ENCODE assay signal across 8 cellular contexts in the genomic region with DNA sequence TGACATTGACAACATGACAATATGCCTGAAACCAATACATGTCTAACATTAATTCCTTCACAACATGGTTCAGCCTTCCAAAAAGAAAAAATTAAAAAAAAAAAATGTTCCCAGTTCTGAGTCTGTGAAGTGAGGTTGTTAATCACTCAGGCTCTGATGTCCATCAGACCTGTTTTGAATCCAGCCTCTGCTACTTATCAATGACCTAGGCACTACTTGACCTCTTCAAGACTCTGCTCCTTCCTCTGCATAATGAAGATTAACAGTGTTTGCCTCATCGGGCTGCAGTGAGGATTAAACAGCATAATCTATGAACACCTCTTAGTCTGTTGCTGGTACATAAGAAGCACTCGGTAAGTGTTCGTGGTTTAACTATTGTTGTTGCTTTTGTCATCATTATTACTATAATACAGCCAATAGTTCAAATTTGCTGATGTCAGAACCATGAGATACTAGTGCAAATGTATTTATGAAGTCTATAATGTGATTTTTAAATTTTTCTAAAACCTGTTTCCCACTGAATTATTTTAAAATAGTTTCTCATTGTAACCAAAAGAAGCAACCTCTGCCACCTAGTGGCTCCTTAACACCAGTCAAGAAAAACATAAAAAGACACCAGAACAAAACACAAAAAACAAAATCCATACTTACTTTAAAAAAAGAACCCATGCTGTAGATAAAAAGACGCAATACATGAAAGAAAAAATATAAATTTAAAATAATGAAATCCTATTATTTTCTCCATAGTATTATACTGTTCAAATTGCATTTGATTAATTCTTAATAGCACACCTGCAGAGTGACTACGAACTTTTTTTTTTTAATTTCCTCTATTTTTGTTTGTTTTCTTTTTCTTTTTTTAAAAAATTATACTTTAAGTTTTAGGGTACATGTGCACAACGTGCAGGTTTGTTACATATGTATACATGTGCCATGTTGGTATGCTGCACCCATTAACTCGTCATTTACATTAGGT. TPM values are rescaled to one million over a fixed set of nuclear protein-coding genes. Genes with fewer than 3 reads are reported as not detected.
DNase-seq lines count a peak whose midpoint lies in the region; ATAC-seq and TF ChIP-seq lines count a peak whose summit lies in the region.

No MANE protein-coding gene starts in this region.

- H3K9me3 ChIP-seq in IMR-90 (ENCODE audit: control insufficient read depth, insufficient read depth, low read length) (peaks cover 5% of the 10 kb centered on the region; the same call in 1 of the 2 replicates), hepatocyte (ENCODE audit: low read depth) (no peaks in the 10 kb centered on the region)

- no peak overlapping the region for H3K27ac Mint-ChIP-seq in activated CD4-positive, alpha-beta memory T cell treated with anti-CD3 and anti-CD28 coated beads for 36 hours

- intact Hi-C loops in IMR-90 (cut with micrococcal nuclease): loop anchor here (1.0 kb wide), 1 partner anchor 264 kb away; no protein-coding TSS in a partner anchor
- intact Hi-C loops in activated CD4-positive, alpha-beta memory T cell treated with anti-CD3 and anti-CD28 coated beads for 36 hours (cut with micrococcal nuclease): no loop called here

- no peak overlapping the region for H3K18ac ChIP-seq in IMR-90 (ENCODE audit: low read depth, low read length)

- no peak overlapping the region for H3K4me3 Mint-ChIP-seq in activated CD4-positive, alpha-beta memory T cell treated with anti-CD3 and anti-CD28 coated beads for 36 hours

- H3K27ac ChIP-seq in C4-2B: no peak overlapping the region
- no peak overlapping the region for H3K27ac ChIP-seq in IMR-90 (ENCODE audit: insufficient read depth, low read length)
- H3K27ac ChIP-seq in hepatocyte: no peak overlapping the region

- H2BK120ac ChIP-seq in IMR-90 (ENCODE audit: low read depth, low read length): no peak overlapping the region

- H2BK5ac ChIP-seq in IMR-90 (ENCODE audit: low read depth, low read length, poor library complexity, severe bottlenecking): no peak overlapping the region

- no peak overlapping the region; the same call in 1 of the 2 replicates for H2BK20ac ChIP-seq in IMR-90 (ENCODE audit: low read depth, low read length)

- H2AK5ac ChIP-seq in IMR-90 (ENCODE audit: low read depth, low read length): no peak overlapping the region

- H2AFZ ChIP-seq in IMR-90 (replicated peaks; ENCODE audit: low read length, poor library complexity): no peak overlapping the region
- no peak overlapping the region for H2AFZ ChIP-seq in hepatocyte

- no peak overlapping the region for H3K23ac ChIP-seq in IMR-90 (ENCODE audit: low read depth, low read length)

- no peak overlapping the region for H3K4me3 ChIP-seq in IMR-90 (ENCODE audit: insufficient read depth, low read depth, low read length)
- no peak overlapping the region for H3K4me3 ChIP-seq in hepatocyte

- H3K4me1 ChIP-seq in IMR-90 (ENCODE audit: control insufficient read depth, insufficient read depth, low read length) (no peaks in the 10 kb centered on the region), hepatocyte (ENCODE audit: insufficient read depth) (no peaks in the 10 kb centered on the region)

- no peaks in the 10 kb centered on the region for H3K36me3 ChIP-seq in IMR-90 (ENCODE audit: control insufficient read depth, insufficient read depth, low read length)
- H3K36me3 ChIP-seq in hepatocyte (replicated peaks; ENCODE audit: insufficient read depth, low read depth): no peaks in the 10 kb centered on the region

- DNase-seq in IMR-90 (peak; percentile 54), SK-MEL-5 (ENCODE audit: low read depth, low spot score) (peak; percentile 51), hepatocyte (ENCODE audit: low spot score) (peak; percentile 52)
- DNase-seq in activated CD4-positive, alpha-beta memory T cell treated with anti-CD3 and anti-CD28 coated beads for 36 hours: no peak
- DNase-seq in activated CD8-positive, alpha-beta memory T cell treated with anti-CD3 and anti-CD28 coated beads for 24 hours: no peak

- no peaks in the 10 kb centered on the region for H3K79me1 ChIP-seq in IMR-90 (ENCODE audit: low read depth in 1 of 2, low read length in 2 of 2)

- peaks cover 2% of the 10 kb centered on the region for H3K9me3 Mint-ChIP-seq in activated CD4-positive, alpha-beta memory T cell treated with anti-CD3 and anti-CD28 coated beads for 36 hours

- BruUV-seq in IMR-90 (replicated peaks; lab: Mats Ljungman, UMichigan): no TSS peak

- peak; percentile 84 for TF ChIP-seq CTCF in C4-2B (conservative IDR thresholded peaks at IDR 0.05)
- TF ChIP-seq CTCF in IMR-90 (conservative IDR thresholded peaks at IDR 0.05; ENCODE audit: low read depth, low read length): peak; percentile 68
- TF ChIP-seq CTCF in hepatocyte (IDR thresholded peaks at IDR 0.05; ENCODE audit: poor library complexity): peak; percentile 83

- no peak for TF ChIP-seq POLR2A in IMR-90 (IDR thresholded peaks at IDR 0.05; ENCODE audit: low read depth, low read length)

- no peaks in the 10 kb centered on the region for H3K79me2 ChIP-seq in hepatocyte

- TF ChIP-seq RAD21 in IMR-90 (IDR thresholded peaks at IDR 0.05; ENCODE audit: low read length): peak; percentile 55

- H3K27me3 Mint-ChIP-seq in activated CD4-positive, alpha-beta memory T cell treated with anti-CD3 and anti-CD28 coated beads for 36 hours: peaks cover 5% of the 10 kb centered on the region

- H4K8ac ChIP-seq in IMR-90 (ENCODE audit: low read depth in 2 of 2, low read length in 2 of 2): no peak overlapping the region

- POLR2A ChIA-PET in IMR-90 (lab: Charles Lee; ENCODE audit: unreplicated experiment): no interaction called here
- POLR2A ChIA-PET in activated CD4-positive, alpha-beta memory T cell treated with anti-CD3 and anti-CD28 coated beads for 36 hours (lab: Charles Lee): no interaction called here

- ATAC-seq in IMR-90 (ENCODE audit: low read depth) (peak; percentile 56; the same call in 1 of the 2 replicates), HG02759 (IDR thresholded peaks at IDR 0.05; ENCODE audit: unreplicated experiment) (no peak), GM21737 (IDR thresholded peaks at IDR 0.05; ENCODE audit: unreplicated experiment) (no peak)

- H3K36me3 Mint-ChIP-seq in activated CD4-positive, alpha-beta memory T cell treated with anti-CD3 and anti-CD28 coated beads for 36 hours: no peaks in the 10 kb centered on the region

- no peaks in the 10 kb centered on the region for H3K9me2 ChIP-seq in hepatocyte (replicated peaks; ENCODE audit: insufficient read depth)

- no peak overlapping the region for H2BK15ac ChIP-seq in IMR-90 (ENCODE audit: low read depth, low read length)

- H4K91ac ChIP-seq in IMR-90 (ENCODE audit: insufficient read depth, low read depth, low read length): no peak overlapping the region

- H3K27me3 ChIP-seq in IMR-90 (ENCODE audit: control insufficient read depth, insufficient read depth, low read length): no peaks in the 10 kb centered on the region; the same call in 1 of the 2 replicates
- no peaks in the 10 kb centered on the region for H3K27me3 ChIP-seq in hepatocyte

- no peak overlapping the region for H2AK9ac ChIP-seq in IMR-90 (replicated peaks; ENCODE audit: low read depth, low read length, poor library complexity)

- no CpG with 5 or more reads among the region's 7 CpGs for WGBS in IMR-90 (ENCODE audit: extremely low coverage in 2 of 2, insufficient read length in 1 of 2), 2 experiments
- WGBS in hepatocyte (ENCODE audit: low lambda C conversion rate, missing lambda C conversion rate): 57% methylated on average over 6 of the region's 7 CpGs

- no peaks in the 10 kb centered on the region for H3K4me1 Mint-ChIP-seq in activated CD4-positive, alpha-beta memory T cell treated with anti-CD3 and anti-CD28 coated beads for 36 hours (ENCODE audit: low read depth)

- no peak overlapping the region for H3K14ac ChIP-seq in IMR-90 (replicated peaks; ENCODE audit: low read depth, low read length)

- CTCF ChIA-PET in IMR-90 (lab: Yijun Ruan, JAX): interaction anchor here (1.0 kb wide), 1 partner anchor 17 kb away, joined by 3 read pairs; no protein-coding TSS in a partner anchor
- CTCF ChIA-PET in activated CD4-positive, alpha-beta memory T cell treated with anti-CD3 and anti-CD28 coated beads for 36 hours (lab: Charles Lee): interaction anchor here (1.0 to 1.1 kb wide), 2 partner anchors 10 to 11 kb away, joined by 4 to 5 read pairs; no protein-coding TSS in a partner anchor

- H3K9me1 ChIP-seq in IMR-90 (ENCODE audit: insufficient read depth, low read length): no peaks in the 10 kb centered on the region

- dilution Hi-C loops in IMR-90 (cut with HindIII; ENCODE audit: low sequenced_read_pairs, unreplicated experiment): no loop called here

- no peak overlapping the region for H3K9ac ChIP-seq in IMR-90 (ENCODE audit: low read depth, low read length)

- H3K4me2 ChIP-seq in IMR-90 (ENCODE audit: low read depth, low read length) (no peak overlapping the region), hepatocyte (no peak overlapping the region)

- H4K5ac ChIP-seq in IMR-90 (ENCODE audit: low read depth, low read length): no peak overlapping the region

- in situ Hi-C loops in IMR-90 (cut with MboI; ENCODE audit: low sequenced_read_pairs) (loop anchor here (25.0 kb wide), 1 partner anchor 632 kb away; no protein-coding TSS in a partner anchor), SK-MEL-5 (cut with HindIII; ENCODE audit: low pct_unique_long_range_greater_than_20kb, low sequenced_read_pairs) (no loop called here)

- no peak overlapping the region for H3K56ac ChIP-seq in IMR-90 (ENCODE audit: extremely low read depth, insufficient read depth, low read length)

- no peak overlapping the region for H3K4ac ChIP-seq in IMR-90 (ENCODE audit: low read depth, low read length)

- H4K20me1 ChIP-seq in IMR-90 (ENCODE audit: insufficient read depth, low read length): no peaks in the 10 kb centered on the region
- no peaks in the 10 kb centered on the region for H4K20me1 ChIP-seq in hepatocyte (ENCODE audit: insufficient read depth, poor library complexity, severe bottlenecking)

TF ChIP-seq in IMR-90, 13 proteins besides CTCF, POLR2A, EP300 and RAD21 (continues in another document):
- no peak for TF ChIP-seq MAZ (IDR thresholded peaks at IDR 0.05; ENCODE audit: borderline replicate concordance, low read depth, low read length)
- TF ChIP-seq SMC3 (IDR thresholded peaks at IDR 0.05; ENCODE audit: low read depth, low read length): peak; percentile 52
- TF ChIP-seq MXI1 (IDR thresholded peaks at IDR 0.05; ENCODE audit: borderline replicate concordance, low read depth, low read length): no peak
- TF ChIP-seq CHD1 (IDR thresholded peaks at IDR 0.05; ENCODE audit: low read depth, low read length): no peak
- TF ChIP-seq MAFK (IDR thresholded peaks at IDR 0.05; ENCODE audit: low read depth, low read length): no peak

RNA-seq across cellular contexts. Expression of a gene that starts 20.3 kb away (rescaled TPM):
- total RNA-seq in IMR-90 (2012; rRNA removed): 24.7 and 47.8 TPM in 2 replicates
- polyA plus RNA-seq in IMR-90 (2012; rRNA removed): 11.1 and 15.3 TPM in 2 replicates
- 3.4 and 5.9 TPM in 2 replicates for polyA plus RNA-seq in IMR-90 (2012; cell fraction: cytosol; rRNA removed)
- 0.87 and 3.7 TPM in 2 replicates for polyA plus RNA-seq in IMR-90 (2012; cell fraction: nucleus; rRNA removed; ENCODE audit: low replicate concordance)
- total RNA-seq in SK-MEL-5 (2014; rRNA removed; shearing (Covaris generic)): 68.3 and 75.8 TPM in 2 replicates
- 46.3 and 48.0 TPM in 2 replicates for polyA plus RNA-seq in SK-MEL-5 (2015; cell fraction: cytosol; rRNA removed)
- polyA plus RNA-seq in SK-MEL-5 (2015; cell fraction: nucleus; rRNA removed): 27.8 and 33.7 TPM in 2 replicates
- total RNA-seq in hepatocyte: 48.6 and 57.6 TPM in 2 replicates
- 34.0 and 39.9 TPM in 2 replicates for polyA plus RNA-seq in hepatocyte
- total RNA-seq in activated CD4-positive, alpha-beta memory T cell treated with anti-CD3 and anti-CD28 coated beads for 36 hours: 10 to 100 TPM; 57.1 to 58.1 TPM

Comparison
In these comparisons a context has a peak if more than half of its experiments do, and no peak if none do; other contexts are left out.
1. DNase-seq: peak in IMR-90 (single experiment), SK-MEL-5 (single experiment) and hepatocyte (single experiment); none in activated CD4-positive, alpha-beta memory T cell treated with anti-CD3 and anti-CD28 coated beads for 36 hours (single experiment) and activated CD8-positive, alpha-beta memory T cell treated with anti-CD3 and anti-CD28 coated beads for 24 hours (single experiment).
2. Peak in every context shown above with its lines, with median percentiles within 50 percentile points of each other: CTCF ChIP-seq.